Comparison of ENCODE assay signal across 1 cellular context in the genomic region with DNA sequence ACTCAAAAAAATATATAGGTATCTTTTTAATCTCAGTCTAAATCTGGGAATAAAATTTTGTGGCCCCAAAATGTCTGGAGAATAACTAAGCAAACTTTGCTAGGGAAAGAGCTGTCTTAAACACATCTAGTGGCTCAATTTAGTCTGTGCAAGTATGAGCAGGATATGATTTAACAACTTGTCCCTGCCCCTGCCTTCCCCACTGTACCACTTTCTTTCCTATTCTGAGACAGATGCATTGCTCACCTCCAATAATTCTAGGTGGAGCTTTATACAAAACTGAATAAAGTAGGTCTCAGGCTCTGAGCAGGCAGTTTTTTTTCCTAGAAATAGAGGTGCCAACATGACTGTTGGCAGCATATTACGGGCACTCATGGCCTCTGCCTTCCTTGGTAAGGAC.
TF ChIP-seq lines count a peak whose summit lies in the region.

No MANE protein-coding gene starts in this region.

TF ChIP-seq in IMR-90, 13 proteins besides CTCF, POLR2A, EP300 and RAD21:
- TF ChIP-seq CEBPB (IDR thresholded peaks at IDR 0.05; ENCODE audit: low read depth, low read length) (no peak), CHD1 (IDR thresholded peaks at IDR 0.05; ENCODE audit: low read depth, low read length) (no peak)
